Comparison of ENCODE assay signal across 1 cellular context in genomic region chr7:140924019-140924820, GRCh38.
A peak's percentile ranks its signal among the peaks of the same experiment; 100 is the strongest.
TF ChIP-seq lines count a peak whose summit lies in the region.

No MANE protein-coding gene starts in this region.

TF ChIP-seq in HepG2, 621 proteins besides CTCF, POLR2A, EP300 and RAD21 (continued from another document and continues in another):
- TF ChIP-seq LCORL (IDR thresholded peaks at IDR 0.05): no peak
- TF ChIP-seq LCORL (CRISPR knock-in tag; IDR thresholded peaks at IDR 0.05): 0 out of 2 replicates have a peak, but pooled peaks have one; percentile 46
- no peak for TF ChIP-seq ZNF773 (CRISPR knock-in tag; IDR thresholded peaks at IDR 0.05; ENCODE audit: borderline replicate concordance)
- no peak for TF ChIP-seq ARNT2 (CRISPR knock-in tag; IDR thresholded peaks at IDR 0.05; ENCODE audit: low read depth)
- no peak for TF ChIP-seq ZNF780A (CRISPR knock-in tag; IDR thresholded peaks at IDR 0.05)
- TF ChIP-seq MLX (CRISPR knock-in tag; IDR thresholded peaks at IDR 0.05): no peak
- TF ChIP-seq MNT (IDR thresholded peaks at IDR 0.05): no peak
- TF ChIP-seq GATAD2A (CRISPR knock-in tag; IDR thresholded peaks at IDR 0.05): peak; percentile 38; the same call in 1 of the 2 replicates
- peak; percentile 73 for TF ChIP-seq ZNF350 (CRISPR knock-in tag; IDR thresholded peaks at IDR 0.05; ENCODE audit: borderline replicate concordance, low read depth)
- no peak for TF ChIP-seq ZNF703 (CRISPR knock-in tag; IDR thresholded peaks at IDR 0.05; ENCODE audit: borderline replicate concordance)
- TF ChIP-seq ZNF619 (CRISPR knock-in tag; IDR thresholded peaks at IDR 0.05): no peak
- TF ChIP-seq KLF11 (CRISPR knock-in tag; IDR thresholded peaks at IDR 0.05): no peak
- TF ChIP-seq MED1 (CRISPR knock-in tag; IDR thresholded peaks at IDR 0.05): no peak; the same call in 1 of the 2 replicates
- peak; percentile 87 for TF ChIP-seq ZNF777 (CRISPR knock-in tag; IDR thresholded peaks at IDR 0.05)
- 0 out of 2 replicates have a peak, but pooled peaks have one; percentile 17 for TF ChIP-seq ZNF772 (CRISPR knock-in tag; IDR thresholded peaks at IDR 0.05)
- TF ChIP-seq ZBTB44 (CRISPR knock-in tag; IDR thresholded peaks at IDR 0.05): no peak
- TF ChIP-seq ZNF883 (CRISPR knock-in tag; IDR thresholded peaks at IDR 0.05; ENCODE audit: not compliant biosample characterization): no peak
- TF ChIP-seq THRA (CRISPR knock-in tag; IDR thresholded peaks at IDR 0.05; ENCODE audit: borderline replicate concordance): no peak; the same call in 1 of the 2 replicates
- no peak for TF ChIP-seq ZC3H13 (CRISPR knock-in tag; IDR thresholded peaks at IDR 0.05)
- TF ChIP-seq YEATS4 (CRISPR knock-in tag; IDR thresholded peaks at IDR 0.05; ENCODE audit: borderline replicate concordance): no peak
- no peak for TF ChIP-seq ZNF205 (CRISPR knock-in tag; IDR thresholded peaks at IDR 0.05)
- no peak for TF ChIP-seq ZKSCAN8 (CRISPR knock-in tag; IDR thresholded peaks at IDR 0.05; ENCODE audit: borderline replicate concordance)
- no peak; the same call in 1 of the 2 replicates for TF ChIP-seq ZMYM2 (CRISPR knock-in tag; IDR thresholded peaks at IDR 0.05)
- peak; percentile 93 for TF ChIP-seq YY1 (IDR thresholded peaks at IDR 0.05; ENCODE audit: insufficient read depth, insufficient replicate concordance, low read depth, low read length)
- TF ChIP-seq ZNF569 (CRISPR knock-in tag; IDR thresholded peaks at IDR 0.05; ENCODE audit: borderline replicate concordance): no peak
- no peak for TF ChIP-seq SUZ12 (IDR thresholded peaks at IDR 0.05; ENCODE audit: low read depth, low read length)
- TF ChIP-seq NFIB (CRISPR knock-in tag; IDR thresholded peaks at IDR 0.05; ENCODE audit: borderline replicate concordance): no peak
- TF ChIP-seq ZHX1 (CRISPR knock-in tag; IDR thresholded peaks at IDR 0.05; ENCODE audit: low read depth): 0 out of 2 replicates have a peak, but pooled peaks have one; percentile 79
- TF ChIP-seq ZNF136 (CRISPR knock-in tag; IDR thresholded peaks at IDR 0.05; ENCODE audit: low read depth): no peak
- TF ChIP-seq ZNF607 (CRISPR knock-in tag; IDR thresholded peaks at IDR 0.05; ENCODE audit: borderline replicate concordance): peak; percentile 19; the same call in 1 of the 2 replicates
- no peak for TF ChIP-seq XBP1 (CRISPR knock-in tag; IDR thresholded peaks at IDR 0.05)
- TF ChIP-seq MYC (CRISPR knock-in tag; IDR thresholded peaks at IDR 0.05; ENCODE audit: borderline replicate concordance): no peak
- TF ChIP-seq ZNF839 (CRISPR knock-in tag; IDR thresholded peaks at IDR 0.05; ENCODE audit: borderline replicate concordance): no peak
- TF ChIP-seq MTA1 (CRISPR knock-in tag; IDR thresholded peaks at IDR 0.05; ENCODE audit: borderline replicate concordance): peak; percentile 59; the same call in 1 of the 2 replicates
- no peak for TF ChIP-seq RNF2 (conservative IDR thresholded peaks at IDR 0.05; ENCODE audit: low read depth)
- no peak for TF ChIP-seq FOXP4 (CRISPR knock-in tag; IDR thresholded peaks at IDR 0.05)
- 0 out of 2 replicates have a peak, but pooled peaks have one; percentile 42 for TF ChIP-seq RERE (CRISPR knock-in tag; IDR thresholded peaks at IDR 0.05; ENCODE audit: low read depth)
- no peak for TF ChIP-seq SYNCRIP (IDR thresholded peaks at IDR 0.05; ENCODE audit: insufficient read depth, low read depth, low read length)
- no peak for TF ChIP-seq HMGA1 (CRISPR knock-in tag; conservative IDR thresholded peaks at IDR 0.05)
- no peak for TF ChIP-seq ZNF614 (CRISPR knock-in tag; IDR thresholded peaks at IDR 0.05; ENCODE audit: borderline replicate concordance)
- no peak for TF ChIP-seq ZBTB1 (CRISPR knock-in tag; IDR thresholded peaks at IDR 0.05; ENCODE audit: borderline replicate concordance)
- no peak for TF ChIP-seq ATF7 (IDR thresholded peaks at IDR 0.05)
- no peak for TF ChIP-seq ATF7 (CRISPR knock-in tag; IDR thresholded peaks at IDR 0.05)
- peak; percentile 85; the same call in 1 of the 2 replicates for TF ChIP-seq ZNF563 (CRISPR knock-in tag; IDR thresholded peaks at IDR 0.05)
- TF ChIP-seq CBX1 (IDR thresholded peaks at IDR 0.05; ENCODE audit: low read depth): no peak
- TF ChIP-seq GTF2F1 (IDR thresholded peaks at IDR 0.05; ENCODE audit: low read length): no peak
- TF ChIP-seq MXI1 (IDR thresholded peaks at IDR 0.05; ENCODE audit: borderline replicate concordance, low read depth, low read length): peak; percentile 45; the same call in 1 of the 3 replicates
- TF ChIP-seq FOXC1 (CRISPR knock-in tag; IDR thresholded peaks at IDR 0.05; ENCODE audit: borderline replicate concordance): no peak; the same call in 1 of the 2 replicates
- TF ChIP-seq TGIF2 (CRISPR knock-in tag; IDR thresholded peaks at IDR 0.05): peak; percentile 62; the same call in 1 of the 2 replicates
- no peak for TF ChIP-seq HES4 (CRISPR knock-in tag; IDR thresholded peaks at IDR 0.05; ENCODE audit: borderline replicate concordance)
- TF ChIP-seq ZNF891 (CRISPR knock-in tag; IDR thresholded peaks at IDR 0.05): 0 out of 2 replicates have a peak, but pooled peaks have one; percentile 38
- TF ChIP-seq CENPT (CRISPR knock-in tag; IDR thresholded peaks at IDR 0.05; ENCODE audit: low read depth): no peak
